ENCODE assay signal across 8 cellular contexts in genomic region chr22:20531404-20532181, GRCh38. TPM values are rescaled to one million over a fixed set of nuclear protein-coding genes. Genes with fewer than 3 reads are reported as not detected.
A peak's percentile ranks its signal among the peaks of the same experiment; 100 is the strongest.
DNase-seq lines count a peak whose midpoint lies in the region; ATAC-seq, FAIRE-seq and TF ChIP-seq lines count a peak whose summit lies in the region.

No MANE protein-coding gene starts in this region.

- intact Hi-C loops in OCI-LY7 (cut with micrococcal nuclease; ENCODE audit: unreplicated experiment): no loop called here

- 0 out of 2 replicates have a peak, but pooled peaks cover 4% of the 10 kb centered on the region for H4K20me1 ChIP-seq in OCI-LY7 (ENCODE audit: insufficient read depth, low read length)

- peak; percentile 11 for FAIRE-seq in H54 (lab: Jason Lieb, UNC)

- 0 out of 2 replicates have a peak, but pooled peaks cover 6% of the 10 kb centered on the region for H3K79me2 ChIP-seq in OCI-LY7 (ENCODE audit: insufficient read depth, low read depth, low read length)

- no peaks in the 10 kb centered on the region for H3K9me3 ChIP-seq in OCI-LY7 (ENCODE audit: low read length)

- H3K27ac ChIP-seq in OCI-LY7 (ENCODE audit: low read depth, low read length, poor library complexity, severe bottlenecking): no peak overlapping the region

- ATAC-seq in SK-N-SH treated with all-trans-retinoic acid at 6 μM for 48 hours: peak; percentile 93
- no peak for ATAC-seq in GM21737 (IDR thresholded peaks at IDR 0.05; ENCODE audit: unreplicated experiment)
- no peak for ATAC-seq in HG02840 (IDR thresholded peaks at IDR 0.05; ENCODE audit: low FRiP score, unreplicated experiment)
- ATAC-seq in HG03025 (IDR thresholded peaks at IDR 0.05; ENCODE audit: low FRiP score, unreplicated experiment): no peak

- H3K4me3 ChIP-seq in fibroblast of the aortic adventitia (ENCODE audit: low read depth, low read length): no peak overlapping the region
- no peak overlapping the region for H3K4me3 ChIP-seq in OCI-LY7 (ENCODE audit: low read depth, low read length, poor library complexity, severe bottlenecking)

- H3K4me2 ChIP-seq in OCI-LY7 (ENCODE audit: low read length): no peak overlapping the region

- no peaks in the 10 kb centered on the region for H3K4me1 ChIP-seq in OCI-LY7 (ENCODE audit: insufficient read depth, low read length, poor library complexity, severe bottlenecking)

- DNase-seq in H54 (ENCODE audit: insufficient read length, low spot score): peak; percentile 64
- peak; percentile 87 for DNase-seq in fibroblast of the aortic adventitia (ENCODE audit: low read depth)
- DNase-seq in occipital lobe (lab: John Stamatoyannopoulos, UW): peak; percentile 25
- DNase-seq in OCI-LY7 (ENCODE audit: low spot score): no peak

- POLR2A ChIA-PET in OCI-LY7 (lab: Charles Lee): interaction anchor here (0.6 kb wide), 1 partner anchor 15 kb away, joined by 6 read pairs; no protein-coding TSS in a partner anchor

- no peaks in the 10 kb centered on the region for H3K9me2 ChIP-seq in OCI-LY7 (ENCODE audit: insufficient read depth, low read length)

- CTCF ChIA-PET in OCI-LY7 (lab: Charles Lee; ENCODE audit: unreplicated experiment): no interaction called here

- TF ChIP-seq POLR2A in H54 (IDR thresholded peaks at IDR 0.05; ENCODE audit: low read depth, low read length): peak; percentile 28; the same call in 1 of the 2 replicates

- H2AFZ ChIP-seq in OCI-LY7 (ENCODE audit: low read length): no peak overlapping the region

- TF ChIP-seq CTCF in fibroblast of the aortic adventitia (IDR thresholded peaks at IDR 0.05; ENCODE audit: insufficient read depth, low read length) (no peak), OCI-LY7 (conservative IDR thresholded peaks at IDR 0.05; ENCODE audit: low read length) (no peak)

- BruUV-seq in OCI-LY7 (replicated peaks; lab: Mats Ljungman, UMichigan): no TSS peak

- H3K36me3 ChIP-seq in OCI-LY7 (ENCODE audit: insufficient read depth, low read length): peaks cover 59% of the 10 kb centered on the region

TF ChIP-seq in SK-N-SH treated with all-trans-retinoic acid at 6 μM for 48 hours, 23 proteins besides CTCF, POLR2A, EP300 and RAD21:
- peak; percentile 92 for TF ChIP-seq ZFP3 (CRISPR knock-in tag; IDR thresholded peaks at IDR 0.05)
- TF ChIP-seq OSR1 (CRISPR knock-in tag; IDR thresholded peaks at IDR 0.05): no peak
- TF ChIP-seq TCF4 (CRISPR knock-in tag; IDR thresholded peaks at IDR 0.05; ENCODE audit: borderline replicate concordance): peak; percentile 18; the same call in 1 of the 2 replicates
TF ChIP-seq in SK-N-SH treated with all-trans-retinoic acid at 6 μM for 48 hours: peak in this region for 2.

RNA-seq across cellular contexts. Expression of gene MED15, which starts 24.2 kb away (rescaled TPM):
- total RNA-seq in fibroblast of the aortic adventitia (ENCODE audit: low replicate concordance) (24.4 and 44.2 TPM in 2 replicates), occipital lobe (11.9 TPM), OCI-LY7 (2022) (62.5 and 79.2 TPM in 2 replicates)
- total RNA-seq in OCI-LY7 (2014; rRNA removed; shearing (Covaris generic)): 26.7 and 28.7 TPM in 2 replicates

RNA-seq across cellular contexts. Expression of gene KLHL22, which starts 36.0 kb away (rescaled TPM):
- total RNA-seq in fibroblast of the aortic adventitia (ENCODE audit: low replicate concordance) (12.3 and 29.6 TPM in 2 replicates), occipital lobe (43.7 TPM), OCI-LY7 (2022) (32.9 and 38.1 TPM in 2 replicates)
- 11.4 and 14.8 TPM in 2 replicates for total RNA-seq in OCI-LY7 (2014; rRNA removed; shearing (Covaris generic))
